9 cellular contexts compared by ENCODE assay signal in the genomic region with DNA sequence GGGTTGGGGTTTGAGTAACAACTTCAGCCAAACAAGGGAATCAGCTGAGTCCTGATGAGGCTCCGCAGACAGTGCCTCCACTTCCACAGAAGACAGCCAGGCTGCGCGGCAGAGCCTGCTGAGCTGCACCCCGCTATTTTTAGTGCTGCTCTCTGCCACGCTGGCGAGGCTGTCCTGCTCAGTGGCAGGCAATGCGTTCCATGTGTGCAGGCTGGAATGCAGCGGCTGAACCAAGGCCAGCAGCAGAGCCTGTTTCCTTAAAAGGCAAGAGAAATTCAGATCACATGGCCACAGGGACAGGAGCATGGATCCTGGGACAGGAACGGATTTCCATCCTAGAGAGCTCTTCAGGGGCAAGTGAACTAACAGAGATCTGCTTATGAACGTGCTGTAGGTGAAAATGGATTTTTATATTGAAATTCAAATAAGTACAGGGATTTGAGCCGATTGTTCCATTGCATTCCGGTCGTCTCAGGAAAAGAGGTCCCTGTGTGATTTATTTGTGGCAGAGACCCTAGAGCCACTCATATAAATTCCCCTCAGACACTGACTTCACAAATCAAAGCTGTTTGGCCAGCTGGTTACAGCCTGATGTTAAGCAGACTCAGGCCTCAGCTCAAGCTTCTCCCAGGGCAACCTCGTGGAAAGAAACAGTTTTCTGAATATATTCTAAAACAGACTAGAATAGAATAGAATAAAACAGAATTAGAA.
DNase-seq lines count a peak whose midpoint lies in the region; ATAC-seq, FAIRE-seq and TF ChIP-seq lines count a peak whose summit lies in the region.
"Had no signal": no experiment of that assay in that cellular context is flagged by ENCODE, and none has a peak within 500 bp of the region (broad histone marks: within the 10 kb centered on the region; RNA-seq: fewer than 3 reads in every experiment).

No MANE protein-coding gene starts in this region.

- H3K9me3 Mint-ChIP-seq in Calu3 (ENCODE audit: low read depth, unreplicated experiment): no peaks in the 10 kb centered on the region
- H3K9me3 Mint-ChIP-seq in stimulated activated effector memory CD8-positive, alpha-beta T cell treated with anti-CD3 and anti-CD28 coated beads, Interleukin-12 subunit alpha, Interleukin-12 subunit beta, amount 100 ng/mL, for 72 hours: no peaks in the 10 kb centered on the region

- BruUV-seq in Calu3 (replicated peaks; lab: Mats Ljungman, UMichigan): no TSS peak

- DNase-seq in Calu3 (peak; percentile 58), astrocyte of the cerebellum (ENCODE audit: low read depth) (peak; percentile 90), hepatic stellate cell (ENCODE audit: low spot score) (peak; percentile 90), posterior cingulate gyrus (peak; percentile 41 to 96 (median 64)), D721Med (ENCODE audit: insufficient read length, low spot score) (no peak)
- DNase-seq in stimulated activated CD4-positive, alpha-beta T cell treated with anti-CD3 and anti-CD28 coated beads, Interleukin-1b, Interleukin-23, amount 100 ng/mL, for 48 hours: no peak
- DNase-seq in stimulated activated effector memory CD8-positive, alpha-beta T cell treated with anti-CD3 and anti-CD28 coated beads, Interleukin-12 subunit alpha, Interleukin-12 subunit beta, amount 100 ng/mL, for 72 hours (ENCODE audit: low spot score in 2 of 2): no peak

- H3K4me3 Mint-ChIP-seq in Calu3 (ENCODE audit: low read depth, unreplicated experiment): no peak overlapping the region
- no peak overlapping the region for H3K4me3 Mint-ChIP-seq in stimulated activated effector memory CD8-positive, alpha-beta T cell treated with anti-CD3 and anti-CD28 coated beads, Interleukin-12 subunit alpha, Interleukin-12 subunit beta, amount 100 ng/mL, for 72 hours

- in situ Hi-C loops in astrocyte of the cerebellum (cut with HindIII; ENCODE audit: low sequenced_read_pairs): no loop called here

- intact Hi-C loops in Calu3 (cut with micrococcal nuclease; ENCODE audit: unreplicated experiment): no loop called here
- intact Hi-C loops in posterior cingulate gyrus (cut with DNase I): no loop called here

- peaks cover 38% of the 10 kb centered on the region for H3K27me3 Mint-ChIP-seq in Calu3 (ENCODE audit: unreplicated experiment)

- TF ChIP-seq CTCF in Calu3 (IDR thresholded peaks at IDR 0.05; ENCODE audit: unreplicated experiment) (no peak), astrocyte of the cerebellum (IDR thresholded peaks at IDR 0.05; ENCODE audit: low read depth, low read length, missing control alignments) (peak; percentile 34), D721Med (IDR thresholded peaks at IDR 0.05; ENCODE audit: insufficient read depth, missing control alignments) (no peak)

- FAIRE-seq in D721Med (lab: Jason Lieb, UNC): no peak
- FAIRE-seq: G401.6 had no signal

- no peak overlapping the region for H3K4me3 ChIP-seq in astrocyte of the cerebellum (ENCODE audit: low read depth, low read length)

- CTCF ChIA-PET in Calu3 (lab: Charles Lee): interaction anchor here (0.6 kb wide), 1 partner anchor 88 kb away, joined by 3 read pairs; no protein-coding TSS in a partner anchor

- H3K4me1 Mint-ChIP-seq in Calu3 (ENCODE audit: low read depth, unreplicated experiment): peaks cover 9% of the 10 kb centered on the region
- no peaks in the 10 kb centered on the region for H3K4me1 Mint-ChIP-seq in stimulated activated effector memory CD8-positive, alpha-beta T cell treated with anti-CD3 and anti-CD28 coated beads, Interleukin-12 subunit alpha, Interleukin-12 subunit beta, amount 100 ng/mL, for 72 hours

- no peak overlapping the region for H3K27ac Mint-ChIP-seq in Calu3 (ENCODE audit: unreplicated experiment)
- no peak overlapping the region for H3K27ac Mint-ChIP-seq in stimulated activated effector memory CD8-positive, alpha-beta T cell treated with anti-CD3 and anti-CD28 coated beads, Interleukin-12 subunit alpha, Interleukin-12 subunit beta, amount 100 ng/mL, for 72 hours

- ATAC-seq in HG03432 (IDR thresholded peaks at IDR 0.05; ENCODE audit: unreplicated experiment): no peak
- ATAC-seq in stimulated activated effector memory CD8-positive, alpha-beta T cell treated with anti-CD3 and anti-CD28 coated beads, Interleukin-12 subunit alpha, Interleukin-12 subunit beta, amount 100 ng/mL, for 72 hours: no peak

- no peaks in the 10 kb centered on the region for H3K36me3 Mint-ChIP-seq in Calu3 (ENCODE audit: insufficient read depth, unreplicated experiment)
- H3K36me3 Mint-ChIP-seq in stimulated activated effector memory CD8-positive, alpha-beta T cell treated with anti-CD3 and anti-CD28 coated beads, Interleukin-12 subunit alpha, Interleukin-12 subunit beta, amount 100 ng/mL, for 72 hours: no peaks in the 10 kb centered on the region

Comparison
In these comparisons a context has a peak if more than half of its experiments do, and no peak if none do; other contexts are left out.
1. DNase-seq: peak in Calu3 (single experiment), astrocyte of the cerebellum (single experiment), hepatic stellate cell (single experiment) and posterior cingulate gyrus (10 of 10); none in D721Med (single experiment), stimulated activated CD4-positive, alpha-beta T cell treated with anti-CD3 and anti-CD28 coated beads, Interleukin-1b, Interleukin-23, amount 100 ng/mL, for 48 hours (single experiment) and stimulated activated effector memory CD8-positive, alpha-beta T cell treated with anti-CD3 and anti-CD28 coated beads, Interleukin-12 subunit alpha, Interleukin-12 subunit beta, amount 100 ng/mL, for 72 hours (0 of 2).